Comparison of ENCODE assay signal across 7 cellular contexts in the genomic region with DNA sequence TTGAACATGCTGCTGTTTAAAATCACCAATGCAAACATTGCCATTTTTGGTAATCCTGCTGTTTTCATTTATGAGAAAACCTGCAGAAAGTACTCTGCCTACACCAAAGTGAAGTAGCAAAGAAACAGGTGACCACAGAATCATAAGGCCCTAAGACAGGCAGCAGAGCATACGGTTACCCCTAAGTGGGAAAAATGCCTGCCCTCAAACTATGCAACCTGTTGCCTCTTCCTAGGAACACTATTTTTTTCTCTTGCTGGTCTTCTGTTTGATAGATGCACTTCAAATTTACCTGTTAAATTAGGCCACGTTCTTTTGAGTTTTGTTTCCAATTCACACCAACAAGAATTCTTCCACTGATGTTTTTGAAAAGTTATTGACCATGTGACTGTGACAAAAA.
"Had no signal": no experiment of that assay in that cellular context is flagged by ENCODE, and none has a peak within 500 bp of the region (broad histone marks: within the 10 kb centered on the region; RNA-seq: fewer than 3 reads in every experiment).

No MANE protein-coding gene starts in this region.

- DNase-seq: H7, IMR-90, KG1 had no signal

- H3K4me1 ChIP-seq: HAP-1 had no signal

- H3K9me3 ChIP-seq: HAP-1 had no signal

- H3K4me2 ChIP-seq: GM23338 had no signal

- H3K4me1 Mint-ChIP-seq: GM23338 had no signal

- ATAC-seq: GM23338, HCT116, K562 had no signal

- H3K4me3 ChIP-seq: GM23338, HAP-1, K562 had no signal

- H3K4me3 Mint-ChIP-seq: GM23338 had no signal

- H3K27ac Mint-ChIP-seq: GM23338 had no signal

- H3K36me3 ChIP-seq: HAP-1 had no signal
